13 cellular contexts compared by ENCODE assay signal in the genomic region with DNA sequence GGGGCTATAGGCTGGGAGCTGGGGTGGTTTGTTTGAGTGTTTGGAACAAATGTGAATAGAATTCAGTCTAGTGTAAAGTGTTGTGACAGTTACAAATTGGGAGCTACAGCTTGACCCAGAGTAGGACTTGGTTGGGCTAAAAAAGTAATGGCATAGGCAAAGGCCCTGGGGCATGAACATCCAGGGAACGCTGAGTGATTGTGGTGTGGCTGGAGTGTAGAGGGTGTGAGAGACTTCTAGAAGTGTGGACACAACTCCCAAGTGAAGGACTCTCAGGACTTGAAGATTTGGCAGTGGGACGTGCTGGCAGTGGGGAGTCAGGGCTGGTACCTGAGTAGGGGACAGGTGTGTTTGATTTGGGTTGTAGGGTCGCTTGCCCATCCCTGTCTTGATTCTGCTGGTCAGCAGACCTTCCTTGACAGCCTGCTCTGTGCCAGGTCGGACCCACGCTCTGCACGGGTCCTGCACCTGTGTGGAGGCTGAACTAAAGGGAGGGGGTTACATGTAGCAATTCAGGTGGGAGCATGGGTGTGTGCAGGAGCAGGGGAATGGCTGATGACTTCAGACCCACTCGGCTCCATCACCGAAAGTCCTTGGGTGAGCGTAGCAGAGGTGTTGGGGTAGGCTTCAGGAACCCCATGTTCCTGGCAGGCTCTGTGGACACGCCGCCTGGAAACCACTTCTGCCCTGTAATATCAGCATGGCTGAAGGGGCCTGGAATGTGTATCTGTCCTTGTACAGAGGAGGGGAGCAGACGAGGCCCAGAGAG. TPM values are rescaled to one million over a fixed set of nuclear protein-coding genes. Genes with fewer than 3 reads are reported as not detected.
DNase-seq lines count a peak whose midpoint lies in the region; ATAC-seq and TF ChIP-seq lines count a peak whose summit lies in the region.
"Had no signal": no experiment of that assay in that cellular context is flagged by ENCODE, and none has a peak within 500 bp of the region (broad histone marks: within the 10 kb centered on the region; RNA-seq: fewer than 3 reads in every experiment).

No MANE protein-coding gene starts in this region.

- H3K27me3 Mint-ChIP-seq in neural crest cell (ENCODE audit: low read depth): no peaks in the 10 kb centered on the region
- H3K27me3 Mint-ChIP-seq: activated naive CD8-positive, alpha-beta T cell treated with anti-CD3 and anti-CD28 coated beads, Interleukin-2, amount 10 ng/mL, durations not matched to agents 7 days and 5 days had no signal

- H3K9me3 Mint-ChIP-seq in neural crest cell: no peaks in the 10 kb centered on the region
- H3K9me3 Mint-ChIP-seq: activated naive CD8-positive, alpha-beta T cell treated with anti-CD3 and anti-CD28 coated beads, Interleukin-2, amount 10 ng/mL, durations not matched to agents 7 days and 5 days had no signal

- peaks cover 4% of the 10 kb centered on the region for H3K36me3 Mint-ChIP-seq in neural crest cell (ENCODE audit: low read depth)
- H3K36me3 Mint-ChIP-seq: activated naive CD8-positive, alpha-beta T cell treated with anti-CD3 and anti-CD28 coated beads, Interleukin-2, amount 10 ng/mL, durations not matched to agents 7 days and 5 days had no signal

- peak overlapping the region; percentile 65 for H3K4me3 Mint-ChIP-seq in neural crest cell
- H3K4me3 Mint-ChIP-seq: activated naive CD8-positive, alpha-beta T cell treated with anti-CD3 and anti-CD28 coated beads, Interleukin-2, amount 10 ng/mL, durations not matched to agents 7 days and 5 days had no signal

- H3K9me3 ChIP-seq in adrenal gland (replicated peaks in 1 of 3) (no peaks in the 10 kb centered on the region), fibroblast of lung (ENCODE audit: control insufficient read depth, insufficient read depth, low read depth, low read length) (no peaks in the 10 kb centered on the region), upper lobe of right lung (no peaks in the 10 kb centered on the region)
- H3K9me3 ChIP-seq: neutrophil had no signal

- peaks cover 97% of the 10 kb centered on the region for H3K79me2 ChIP-seq in fibroblast of lung (ENCODE audit: control insufficient read depth, insufficient read depth, low read length)

- H3K9ac ChIP-seq in fibroblast of lung (ENCODE audit: insufficient read depth, low read length): no peak overlapping the region

- H3K27ac ChIP-seq in adrenal gland: peak overlapping the region in 4 of 5 donors; percentile 61 to 87 (median 76)
- H3K27ac ChIP-seq in fibroblast of lung (ENCODE audit: insufficient read depth, low read length): peak overlapping the region; percentile 92
- H3K27ac ChIP-seq in upper lobe of right lung: peak overlapping the region; percentile 65
- H3K27ac ChIP-seq: neutrophil had no signal

- H3K27ac Mint-ChIP-seq in neural crest cell (ENCODE audit: unreplicated experiment): peak overlapping the region; percentile 40
- H3K27ac Mint-ChIP-seq: activated naive CD8-positive, alpha-beta T cell treated with anti-CD3 and anti-CD28 coated beads, Interleukin-2, amount 10 ng/mL, durations not matched to agents 7 days and 5 days had no signal

- in situ Hi-C loops in KBM-7 (cut with MboI; ENCODE audit: low pct_unique_long_range_greater_than_20kb, low sequenced_read_pairs): no loop called here

- peaks cover 32 to 68% of the 10 kb centered on the region in 2 donors for H3K4me1 ChIP-seq in adrenal gland (replicated peaks in 1 of 2)
- H3K4me1 ChIP-seq in fibroblast of lung (ENCODE audit: control insufficient read depth, extremely low read depth, insufficient read depth, low read length): peaks cover 43% of the 10 kb centered on the region
- peaks cover 61% of the 10 kb centered on the region for H3K4me1 ChIP-seq in upper lobe of right lung

- H3K4me3 ChIP-seq in adrenal gland (no peak overlapping the region), fibroblast of lung (replicated peaks in 1 of 4; ENCODE audit: control extremely low read depth in 1 of 4, insufficient read depth in 1 of 4, low read depth in 3 of 4, low read length in 4 of 4) (no peak overlapping the region), upper lobe of right lung (no peak overlapping the region)

- DNase-seq in adrenal gland (no peak), fibroblast of lung (ENCODE audit: low read depth in 2 of 2) (no peak), neural crest cell (ENCODE audit: low read depth, low spot score) (no peak), upper lobe of right lung (peak; percentile 74), KBM-7 (no peak)
- no peak for DNase-seq in stimulated activated naive CD4-positive, alpha-beta T cell treated with Interleukin-2 at 50 U/mL for 16 hours (lab: John Stamatoyannopoulos, UW)
- DNase-seq in stimulated activated naive CD8-positive, alpha-beta T cell treated with anti-CD3 and anti-CD28 coated beads, Interleukin-15, Interleukin-2, amounts not matched to agents 100 U/mL and 50 U/mL, for 24 hours: no peak
- DNase-seq: activated naive CD8-positive, alpha-beta T cell treated with anti-CD3 and anti-CD28 coated beads, Interleukin-2, amount 10 ng/mL, durations not matched to agents 7 days and 5 days; DMS 273 treated with DMSO at 0.1 percent for 48 hours; NCI-H1417 treated with DMSO at 0.1 percent for 48 hours; stimulated activated CD4-positive, alpha-beta T cell treated with anti-CD3 and anti-CD28 coated beads, Interleukin-4, amount 100 ng/mL, for 24 hours; T-helper 2 cell had no signal

- H3K4me1 Mint-ChIP-seq in neural crest cell: peaks cover 66% of the 10 kb centered on the region

- intact Hi-C loops in adrenal gland (cut with DNase I): no loop called here
- intact Hi-C loops in upper lobe of right lung (cut with DNase I): no loop called here

- H3K36me3 ChIP-seq in adrenal gland (replicated peaks in 1 of 2): peaks cover 0 to 6% of the 10 kb centered on the region in 2 donors
- H3K36me3 ChIP-seq in fibroblast of lung (ENCODE audit: control insufficient read depth, insufficient read depth, low read length): peaks cover 8% of the 10 kb centered on the region
- peaks cover 9% of the 10 kb centered on the region for H3K36me3 ChIP-seq in upper lobe of right lung

- no peaks in the 10 kb centered on the region for H3K27me3 ChIP-seq in adrenal gland
- no peaks in the 10 kb centered on the region for H3K27me3 ChIP-seq in fibroblast of lung (ENCODE audit: control insufficient read depth, insufficient read depth, low read length)
- no peaks in the 10 kb centered on the region for H3K27me3 ChIP-seq in upper lobe of right lung
- H3K27me3 ChIP-seq: neutrophil had no signal

- 59 to 82% (median 74%) methylated on average over 8 to 12 of the region's 12 CpGs for WGBS in adrenal gland, 4 donors

- peak; percentile 67 for ATAC-seq in upper lobe of right lung
- ATAC-seq in stimulated activated naive CD8-positive, alpha-beta T cell treated with anti-CD3 and anti-CD28 coated beads, Interleukin-15, Interleukin-2, amounts not matched to agents 100 U/mL and 50 U/mL, for 24 hours: no peak

- no peak for TF ChIP-seq CTCF in adrenal gland (IDR thresholded peaks at IDR 0.05)
- TF ChIP-seq CTCF in fibroblast of lung (conservative IDR thresholded peaks at IDR 0.05 in 1 of 2, IDR thresholded peaks at IDR 0.05 in 1 of 2; ENCODE audit: low read depth in 1 of 2, low read length in 2 of 2): no peak
- no peak for TF ChIP-seq CTCF in neural crest cell (conservative IDR thresholded peaks at IDR 0.05)
- no peak for TF ChIP-seq CTCF in upper lobe of right lung (IDR thresholded peaks at IDR 0.05)

- H2AFZ ChIP-seq in fibroblast of lung (ENCODE audit: low read length): no peak overlapping the region

- no peak for TF ChIP-seq POLR2A in adrenal gland (IDR thresholded peaks at IDR 0.05)

- H4K20me1 ChIP-seq in fibroblast of lung (ENCODE audit: control insufficient read depth, extremely low read depth, insufficient read depth, low read length): peaks cover 3% of the 10 kb centered on the region

- H3K4me2 ChIP-seq in fibroblast of lung (ENCODE audit: extremely low read depth, insufficient read depth, low read length): no peak overlapping the region

RNA-seq across cellular contexts. Expression of a gene that starts 43.3 kb away (rescaled TPM):
- total RNA-seq in adrenal gland (100 to 1,000 TPM in 1 of 8 donors, 10 to 100 TPM in 7; 47.9 to 113 (median 58.7) TPM), fibroblast of lung (20.0 and 30.6 TPM in 2 replicates), neural crest cell (87.1 and 92.0 TPM in 2 replicates), upper lobe of right lung (84.7 TPM)
- polyA plus RNA-seq in adrenal gland (100 to 1,000 TPM in 1 of 3 donors, 10 to 100 TPM in 2; 17.9 to 109 (median 32.2) TPM), fibroblast of lung (6.3 and 18.1 TPM in 2 replicates)
- 23.2 and 46.8 TPM in 2 replicates for polyA plus RNA-seq in fibroblast of lung (2012)
- 130 and 178 TPM in 2 replicates for polyA minus RNA-seq in fibroblast of lung (ENCODE audit: low replicate concordance)
